16 cellular contexts compared by ENCODE assay signal in genomic region chr22:49540571-49541450, GRCh38.
A peak's percentile ranks its signal among the peaks of the same experiment; 100 is the strongest.
DNase-seq lines count a peak whose midpoint lies in the region; ATAC-seq, FAIRE-seq and TF ChIP-seq lines count a peak whose summit lies in the region.
"Had no signal": no experiment of that assay in that cellular context is flagged by ENCODE, and none has a peak within 500 bp of the region (broad histone marks: within the 10 kb centered on the region; RNA-seq: fewer than 3 reads in every experiment).

No MANE protein-coding gene starts in this region.

- H3K4me3 ChIP-seq in BLaER1 (no peak overlapping the region), Karpas-422 (ENCODE audit: low read length) (no peak overlapping the region), kidney (ENCODE audit: low read length in 2 of 2) (no peak overlapping the region), spleen (no peak overlapping the region)
- H3K4me3 ChIP-seq: BLaER1 treated with 17β-estradiol and CSF1 and Interleukin-3, amounts not matched to agents 10 nM and 100 nM had no signal

- intact Hi-C loops in kidney (cut with DNase I): no loop called here
- intact Hi-C loops in spleen (cut with DNase I; ENCODE audit: low total_unique reads): no loop called here

- no peak for TF ChIP-seq CTCF in kidney (IDR thresholded peaks at IDR 0.05; ENCODE audit: borderline replicate concordance, extremely low read depth, insufficient read depth)
- no peak for TF ChIP-seq CTCF in spleen (IDR thresholded peaks at IDR 0.05 in 8 of 11, conservative IDR thresholded peaks at IDR 0.05 in 3 of 11)

- no peak for FAIRE-seq in kidney (lab: Jason Lieb, UNC)
- FAIRE-seq: HepG2 had no signal

- H3K4me1 ChIP-seq in BLaER1 (peaks cover 23% of the 10 kb centered on the region), Karpas-422 (ENCODE audit: low read length) (peaks cover 66% of the 10 kb centered on the region), kidney (ENCODE audit: control insufficient read depth in 1 of 2, insufficient read depth in 1 of 2, low read depth in 1 of 2, low read length in 2 of 2) (no peaks in the 10 kb centered on the region), spleen (no peaks in the 10 kb centered on the region)

- WGBS in spleen, 5 donors: 92 to 96% (median 95%) methylated on average over 36 to 50 of the region's 50 CpGs

- H3K27ac ChIP-seq in BLaER1: no peak overlapping the region
- peak overlapping the region; percentile 97; the same call in 1 of the 2 replicates for H3K27ac ChIP-seq in Karpas-422 (ENCODE audit: low read length)
- no peak overlapping the region for H3K27ac ChIP-seq in kidney (ENCODE audit: low read depth in 2 of 2, low read length in 2 of 2)
- H3K27ac ChIP-seq in spleen: no peak overlapping the region
- H3K27ac ChIP-seq: BLaER1 treated with 17β-estradiol and CSF1 and Interleukin-3, amounts not matched to agents 10 nM and 100 nM had no signal

- H3K9ac ChIP-seq in BLaER1: no peak overlapping the region
- no peak overlapping the region for H3K9ac ChIP-seq in Karpas-422 (ENCODE audit: low read length)
- H3K9ac ChIP-seq in kidney (ENCODE audit: low read length in 2 of 2): no peak overlapping the region
- H3K9ac ChIP-seq: BLaER1 treated with 17β-estradiol and CSF1 and Interleukin-3, amounts not matched to agents 10 nM and 100 nM; SK-N-SH had no signal

- peaks cover 31% of the 10 kb centered on the region for H3K79me2 ChIP-seq in Karpas-422 (ENCODE audit: low read length)

- H4K20me1 ChIP-seq in BLaER1: peaks cover 70% of the 10 kb centered on the region
- no peaks in the 10 kb centered on the region for H4K20me1 ChIP-seq in Karpas-422 (ENCODE audit: insufficient read depth, low read depth, low read length)

- H2AFZ ChIP-seq in Karpas-422 (ENCODE audit: low read length): no peak overlapping the region

- H3K9me3 ChIP-seq in BLaER1: no peaks in the 10 kb centered on the region; the same call in 1 of the 2 replicates
- H3K9me3 ChIP-seq in Karpas-422 (ENCODE audit: low read length): no peaks in the 10 kb centered on the region
- no peaks in the 10 kb centered on the region for H3K9me3 ChIP-seq in kidney (ENCODE audit: control insufficient read depth in 1 of 2, low read length in 2 of 2)
- H3K9me3 ChIP-seq in spleen: no peaks in the 10 kb centered on the region
- H3K9me3 ChIP-seq: SK-N-SH had no signal

- peak overlapping the region; percentile 21 for H3K4me2 ChIP-seq in BLaER1
- peak overlapping the region; percentile 4 for H3K4me2 ChIP-seq in Karpas-422 (ENCODE audit: low read depth, low read length, poor library complexity, severe bottlenecking)
- H3K4me2 ChIP-seq: SK-N-SH had no signal

- no peaks in the 10 kb centered on the region for H3K9me2 ChIP-seq in Karpas-422 (replicated peaks; ENCODE audit: insufficient read depth, low read length)
- H3K9me2 ChIP-seq: SK-N-SH had no signal

- DNase-seq in Karpas-422 (no peak), kidney (peak; percentile 57), spleen (peak; percentile 49), OCI-M2 (lab: John Stamatoyannopoulos, UW; ENCODE audit: unreplicated experiment) (no peak)
- DNase-seq: GF-D8; NCI-H1417; NCI-H2029 treated with DMSO at 0.1 percent for 48 hours; NCI-H526; NK-92 treated with Interleukin-12 subunit alpha and Interleukin-12 subunit beta, amount 100 ng/mL, for 24 hours; OCI-M1; SK-N-SH had no signal

- ATAC-seq in HG03520 (IDR thresholded peaks at IDR 0.05; ENCODE audit: unreplicated experiment) (no peak), GM21423 (IDR thresholded peaks at IDR 0.05; ENCODE audit: unreplicated experiment) (no peak)
- ATAC-seq: HepG2 had no signal

- no peak for TF ChIP-seq POLR2A in spleen (IDR thresholded peaks at IDR 0.05)

- H3K36me3 ChIP-seq in BLaER1 (no peaks in the 10 kb centered on the region), Karpas-422 (ENCODE audit: insufficient read depth, low read length) (no peaks in the 10 kb centered on the region), kidney (ENCODE audit: control insufficient read depth in 1 of 2, insufficient read depth in 2 of 2, low read length in 2 of 2) (no peaks in the 10 kb centered on the region), spleen (peaks cover 0 to 6% (median 0%) of the 10 kb centered on the region in 6 donors)
- H3K36me3 ChIP-seq: BLaER1 treated with 17β-estradiol and CSF1 and Interleukin-3, amounts not matched to agents 10 nM and 100 nM had no signal

- no peaks in the 10 kb centered on the region for H3K27me3 ChIP-seq in BLaER1
- no peaks in the 10 kb centered on the region for H3K27me3 ChIP-seq in Karpas-422 (ENCODE audit: low read length)
- H3K27me3 ChIP-seq in spleen (replicated peaks in 1 of 7): no peaks in the 10 kb centered on the region
- H3K27me3 ChIP-seq: BLaER1 treated with 17β-estradiol and CSF1 and Interleukin-3, amounts not matched to agents 10 nM and 100 nM had no signal

Comparison
In these comparisons a context has a peak if more than half of its experiments do, and no peak if none do; other contexts are left out.
1. DNase-seq: peak in kidney (single experiment) and spleen (single experiment); none in Karpas-422 (single experiment) and OCI-M2 (single experiment).